Comparison of ENCODE assay signal across 10 cellular contexts in genomic region chr2:157789933-157790511, GRCh38.
DNase-seq lines count a peak whose midpoint lies in the region; ATAC-seq and TF ChIP-seq lines count a peak whose summit lies in the region.
"Had no signal": no experiment of that assay in that cellular context is flagged by ENCODE, and none has a peak within 500 bp of the region (broad histone marks: within the 10 kb centered on the region; RNA-seq: fewer than 3 reads in every experiment).

No MANE protein-coding gene starts in this region.

- no peak overlapping the region for H3K27ac Mint-ChIP-seq in MCF 10A (ENCODE audit: low read depth, unreplicated experiment)

- no peak for TF ChIP-seq POLR2A in breast epithelium (IDR thresholded peaks at IDR 0.05)

- no peaks in the 10 kb centered on the region for H3K36me3 Mint-ChIP-seq in MCF 10A (ENCODE audit: insufficient read depth, unreplicated experiment)

- POLR2A ChIA-PET in MCF 10A (lab: Yijun Ruan, JAX): interaction anchor here (0.6 to 7.7 kb wide), 2 partner anchors 85 to 1494 kb away, joined by 3 to 88 read pairs; partner anchors contain the start of gene ACVR1

- H3K36me3 ChIP-seq in breast epithelium: no peaks in the 10 kb centered on the region
- H3K36me3 ChIP-seq in colonic mucosa: no peaks in the 10 kb centered on the region
- no peaks in the 10 kb centered on the region for H3K36me3 ChIP-seq in mucosa of stomach (ENCODE audit: control insufficient read depth, insufficient read depth, low read length)
- H3K36me3 ChIP-seq: BE2C had no signal

- intact Hi-C loops in breast epithelium (cut with DNase I; ENCODE audit: low total_unique reads): no loop called here
- intact Hi-C loops in MCF 10A (cut with micrococcal nuclease): no loop called here
- intact Hi-C loops in colonic mucosa (cut with DNase I): loop anchor here (5.0 kb wide), 1 partner anchor 87 kb away; the partner anchor contains the start of gene ACVR1

- BruUV-seq in MCF 10A (replicated peaks; lab: Mats Ljungman, UMichigan): no TSS peak

- H3K9me3 ChIP-seq in breast epithelium (no peaks in the 10 kb centered on the region), colonic mucosa (no peaks in the 10 kb centered on the region), mucosa of stomach (ENCODE audit: control insufficient read depth, low read length) (no peaks in the 10 kb centered on the region)
- H3K9me3 ChIP-seq: BE2C had no signal

- TF ChIP-seq CTCF in breast epithelium (IDR thresholded peaks at IDR 0.05) (no peak), MCF 10A (IDR thresholded peaks at IDR 0.05; ENCODE audit: unreplicated experiment) (no peak), colonic mucosa (IDR thresholded peaks at IDR 0.05) (no peak)

- DNase-seq in breast epithelium (ENCODE audit: low spot score in 2 of 2): peak; percentile 51 to 78
- no peak for DNase-seq in MCF 10A (ENCODE audit: unreplicated experiment)
- DNase-seq in colonic mucosa: peak; percentile 53
- DNase-seq in HUDEP-2 (lab: John Stamatoyannopoulos, UW; ENCODE audit: unreplicated experiment in 76 of 76): no peak
- no peak for DNase-seq in GF-D8 (lab: John Stamatoyannopoulos, UW)
- DNase-seq: activated T-cell treated with anti-CD3 and anti-CD28 coated beads, Interleukin-2, amount 50 U/mL, for 1 hour; BE2C had no signal

- H3K9me3 Mint-ChIP-seq in MCF 10A (ENCODE audit: unreplicated experiment): no peaks in the 10 kb centered on the region

- H3K27ac ChIP-seq in breast epithelium (peak overlapping the region; percentile 74 to 76), colonic mucosa (peak overlapping the region; percentile 11)

- H3K9ac ChIP-seq in colonic mucosa (ENCODE audit: low read depth in 2 of 2, low read length in 2 of 2): no peak overlapping the region
- H3K9ac ChIP-seq in mucosa of stomach (ENCODE audit: low read length): peak overlapping the region; percentile 2

- no peak overlapping the region for H3K4me3 Mint-ChIP-seq in MCF 10A (ENCODE audit: unreplicated experiment)

- ATAC-seq in HG02973 (IDR thresholded peaks at IDR 0.05; ENCODE audit: unreplicated experiment): no peak
- ATAC-seq in GM21423 (IDR thresholded peaks at IDR 0.05; ENCODE audit: unreplicated experiment): no peak

- peaks cover 39% of the 10 kb centered on the region for H3K4me1 Mint-ChIP-seq in MCF 10A (ENCODE audit: insufficient read depth, unreplicated experiment)

- no peaks in the 10 kb centered on the region for H3K27me3 ChIP-seq in breast epithelium
- no peaks in the 10 kb centered on the region for H3K27me3 ChIP-seq in colonic mucosa
- H3K27me3 ChIP-seq in mucosa of stomach (ENCODE audit: control insufficient read depth, insufficient read depth, low read length): no peaks in the 10 kb centered on the region
- H3K27me3 ChIP-seq: BE2C had no signal

- CTCF ChIA-PET in MCF 10A (lab: Yijun Ruan, JAX): interaction anchor here (0.7 kb wide), 1 partner anchor 242 kb away, joined by 3 read pairs; no protein-coding TSS in a partner anchor

- H3K4me1 ChIP-seq in breast epithelium: no peaks in the 10 kb centered on the region
- H3K4me1 ChIP-seq in colonic mucosa: peaks cover 7% of the 10 kb centered on the region
- H3K4me1 ChIP-seq in mucosa of stomach (ENCODE audit: control insufficient read depth, insufficient read depth, low read length): peaks cover 49% of the 10 kb centered on the region
- H3K4me1 ChIP-seq: BE2C had no signal

- H3K4me3 ChIP-seq in breast epithelium (no peak overlapping the region), colonic mucosa (no peak overlapping the region), mucosa of stomach (ENCODE audit: low read length) (no peak overlapping the region)

- H3K27me3 Mint-ChIP-seq in MCF 10A (ENCODE audit: insufficient read depth, unreplicated experiment): no peaks in the 10 kb centered on the region

Comparison
In these comparisons a context has a peak if more than half of its experiments do, and no peak if none do; other contexts are left out.
1. DNase-seq: peak in breast epithelium (2 of 2) and colonic mucosa (single experiment); none in MCF 10A (single experiment), HUDEP-2 (0 of 76) and GF-D8 (single experiment).